In the genomic region with DNA sequence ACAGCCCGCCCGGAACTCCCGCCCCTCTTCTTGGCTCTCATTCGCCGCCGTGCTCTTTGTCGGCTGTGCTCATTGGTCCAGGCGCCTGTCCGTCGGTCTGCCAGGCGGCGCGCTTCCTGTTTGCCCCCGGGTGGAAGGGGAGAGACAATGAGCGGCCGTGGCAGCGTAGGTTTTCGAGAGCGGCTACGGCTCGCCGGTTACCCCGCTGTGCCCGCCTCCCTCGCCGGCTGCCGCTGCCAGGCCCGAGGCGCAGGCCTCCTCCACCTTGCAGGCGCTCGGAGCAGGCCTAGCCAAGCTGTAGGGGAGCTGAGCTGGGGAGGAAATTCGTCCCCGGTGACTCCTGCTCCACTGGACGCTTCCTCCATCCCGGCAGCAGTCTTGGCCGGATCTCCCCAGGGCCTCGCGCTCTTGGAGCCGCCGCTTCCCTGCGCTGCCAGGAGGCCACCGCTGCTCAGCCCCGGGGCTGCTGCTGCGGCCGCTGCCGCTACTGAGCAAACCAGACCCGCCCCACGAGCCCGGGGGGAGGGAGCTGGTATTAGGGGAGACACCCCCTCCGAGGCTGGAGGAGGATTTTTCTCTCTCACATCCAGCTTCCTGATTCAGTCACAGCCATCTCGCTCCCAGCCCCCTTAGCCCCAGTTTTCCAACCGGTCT, we compare ENCODE assay signal across 8 cellular contexts. TPM values are rescaled to one million over a fixed set of nuclear protein-coding genes. Genes with fewer than 3 reads are reported as not detected.
DNase-seq lines count a peak whose midpoint lies in the region; ATAC-seq lines count a peak whose summit lies in the region.

Gene SP3 (minus strand): TSS at position 2 of the 654 bp plus-strand sequence. CDS start 202 bp downstream, outside the sequence.

- H4K20me1 ChIP-seq in BLaER1, result peaks cover 27% of the 10 kb centered on the region

- no peaks in the 10 kb centered on the region for H3K27me3 ChIP-seq in BLaER1

- peak within 1 kb of the TSS; percentile 96 for H3K4me3 ChIP-seq in BLaER1

- H3K9me3 ChIP-seq in BLaER1, result peaks cover 8% of the 10 kb centered on the region

- H3K4me2 ChIP-seq in BLaER1, result peak within 1 kb of the TSS; percentile 84

- peak within 1 kb of the TSS; percentile 100 for H3K27ac ChIP-seq in BLaER1

- peaks cover 31% of the 10 kb centered on the region for H3K4me1 ChIP-seq in BLaER1

- ATAC-seq in GM19324 (IDR thresholded peaks at IDR 0.05; ENCODE audit: low FRiP score, unreplicated experiment) (peak; percentile 75), HG03469 (IDR thresholded peaks at IDR 0.05; ENCODE audit: unreplicated experiment) (peak; percentile 53), left lobe of liver (peak; percentile 77)

- DNase-seq in NCI-H748 (lab: John Stamatoyannopoulos, UW; ENCODE audit: unreplicated experiment) (peak; percentile 98), cortex of kidney (lab: John Stamatoyannopoulos, UW) (peak; percentile 76), left lobe of liver (ENCODE audit: low spot score) (peak; percentile 97)
- DNase-seq in activated CD4-positive, alpha-beta T cell treated with anti-CD3 and anti-CD28 coated beads, Interleukin-2, amount 50 U/mL, for 1 hour, result peak; percentile 95
- peak; percentile 91 for DNase-seq in stimulated activated CD4-positive, alpha-beta T cell treated with anti-CD3 and anti-CD28 coated beads, Interleukin-2, amount 100 ng/mL, for 4 hours (ENCODE audit: low read depth)

- peak within 1 kb of the TSS; percentile 100 for H3K9ac ChIP-seq in BLaER1

- H3K36me3 ChIP-seq in BLaER1, result peaks cover 10% of the 10 kb centered on the region; the same call in 1 of the 2 replicates

RNA-seq across cellular contexts. Expression of gene SP3, which starts in this region (rescaled TPM):
- 31.7 TPM for total RNA-seq in left lobe of liver

Comparison
In these comparisons a context has a peak if more than half of its experiments do, and no peak if none do; other contexts are left out.
1. Peak in every context shown above with its lines: DNase-seq, ATAC-seq, H3K4me3 ChIP-seq and H3K27ac ChIP-seq.